In the genomic region with DNA sequence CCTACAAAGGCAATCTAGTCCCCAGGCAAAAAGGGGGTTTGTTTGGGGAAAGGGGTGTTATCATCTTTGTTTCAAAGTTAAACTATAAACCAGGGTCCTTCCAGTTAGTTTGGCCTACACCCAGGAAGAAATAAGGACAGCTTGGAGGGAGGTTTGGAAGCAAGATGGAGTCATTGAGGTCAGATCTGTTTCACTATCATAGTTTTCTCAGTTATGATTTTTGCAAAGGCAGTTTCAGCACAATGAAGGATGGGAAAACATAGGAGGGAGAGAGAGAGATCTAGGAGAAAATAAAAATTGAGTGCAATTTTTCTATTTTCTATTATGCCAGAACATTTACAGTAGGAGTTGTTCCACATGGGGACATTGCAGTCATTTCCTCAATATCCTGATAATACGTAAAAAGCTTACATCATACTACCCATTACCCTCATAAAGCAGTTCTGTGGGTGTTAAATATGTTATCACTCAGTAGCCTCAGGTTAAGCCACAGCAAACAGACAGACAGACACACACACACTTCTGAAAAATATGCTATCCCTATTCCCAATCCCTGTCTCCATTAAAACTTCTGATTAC, we compare ENCODE assay signal across 27 cellular contexts.
DNase-seq lines count a peak whose midpoint lies in the region; ATAC-seq, FAIRE-seq and TF ChIP-seq lines count a peak whose summit lies in the region.
"Had no signal": no experiment of that assay in that cellular context is flagged by ENCODE, and none has a peak within 500 bp of the region (broad histone marks: within the 10 kb centered on the region; RNA-seq: fewer than 3 reads in every experiment).

No MANE protein-coding gene starts in this region.

- H3K9me1 ChIP-seq in K562 (ENCODE audit: control insufficient read depth, insufficient read depth, low read length) = no peaks in the 10 kb centered on the region

- H2AFZ ChIP-seq in GM23338 (peak overlapping the region; percentile 52; the same call in 1 of the 2 replicates), Loucy (ENCODE audit: low read length) (peak overlapping the region; percentile 58), K562 (ENCODE audit: low read depth, low read length) (peak overlapping the region; percentile 71)

- H3K79me2 ChIP-seq in GM23338 (replicated peaks; ENCODE audit: insufficient read depth) (no peaks in the 10 kb centered on the region), Loucy (ENCODE audit: insufficient read depth, low read length) (no peaks in the 10 kb centered on the region), K562 (ENCODE audit: control insufficient read depth, insufficient read depth, low read length) (no peaks in the 10 kb centered on the region)

- in situ Hi-C loops in K562 (cut with MboI) = no loop called here

- no peak for TF ChIP-seq RAD21 in K562 (CRISPR knock-in tag; conservative IDR thresholded peaks at IDR 0.05 in 1 of 2, IDR thresholded peaks at IDR 0.05 in 1 of 2)

- POLR2A ChIA-PET in K562 (lab: Yijun Ruan, JAX) = interaction anchor here (0.6 kb wide), 1 partner anchor 225 kb away, joined by 3 read pairs; no protein-coding TSS in a partner anchor

- H3K27me3 Mint-ChIP-seq in GM23338 (ENCODE audit: insufficient read depth, low read depth, poor library complexity) = no peaks in the 10 kb centered on the region
- H3K27me3 Mint-ChIP-seq in activated T-helper 17 cell treated with anti-CD3 and anti-CD28 coated beads, Interleukin-2, amount 50 U/mL, for 72 hours = no peaks in the 10 kb centered on the region
- no peaks in the 10 kb centered on the region for H3K27me3 Mint-ChIP-seq in activated naive CD8-positive, alpha-beta T cell treated with anti-CD3 and anti-CD28 coated beads, Interleukin-2, amount 50 U/mL, for 24 hours
- H3K27me3 Mint-ChIP-seq: CD4-positive, alpha-beta memory T cell; CD4-positive, CD25-positive, alpha-beta regulatory T cell; CD8-positive, alpha-beta memory T cell had no signal

- H3K9me3 ChIP-seq in Loucy (ENCODE audit: insufficient read depth, low read depth, low read length) = no peaks in the 10 kb centered on the region
- H3K9me3 ChIP-seq in K562 (replicated peaks; ENCODE audit: control insufficient read depth, insufficient read depth, low read depth, low read length) = no peaks in the 10 kb centered on the region
- H3K9me3 ChIP-seq: BE2C, BLaER1 had no signal

- no peak overlapping the region for H3K9ac ChIP-seq in Loucy (ENCODE audit: low read depth, low read length, poor library complexity, severe bottlenecking)
- no peak overlapping the region for H3K9ac ChIP-seq in K562 (ENCODE audit: insufficient read depth in 1 of 2, low read depth in 2 of 2, low read length in 2 of 2)
- H3K9ac ChIP-seq: BLaER1 had no signal

- H3K9me2 ChIP-seq in GM23338 (ENCODE audit: insufficient read depth) (no peaks in the 10 kb centered on the region), Loucy (replicated peaks; ENCODE audit: low read depth, low read length) (no peaks in the 10 kb centered on the region)

- H3K36me3 Mint-ChIP-seq in GM23338 (ENCODE audit: low read depth) = no peaks in the 10 kb centered on the region
- H3K36me3 Mint-ChIP-seq in activated T-helper 17 cell treated with anti-CD3 and anti-CD28 coated beads, Interleukin-2, amount 50 U/mL, for 72 hours (ENCODE audit: low read depth) = no peaks in the 10 kb centered on the region
- H3K36me3 Mint-ChIP-seq in activated naive CD8-positive, alpha-beta T cell treated with anti-CD3 and anti-CD28 coated beads, Interleukin-2, amount 50 U/mL, for 24 hours (ENCODE audit: low read depth) = no peaks in the 10 kb centered on the region
- H3K36me3 Mint-ChIP-seq: CD14-positive monocyte; CD4-positive, alpha-beta memory T cell; CD4-positive, CD25-positive, alpha-beta regulatory T cell; CD8-positive, alpha-beta memory T cell had no signal

- H3K27ac Mint-ChIP-seq in GM23338 = no peak overlapping the region
- no peak overlapping the region for H3K27ac Mint-ChIP-seq in activated T-helper 17 cell treated with anti-CD3 and anti-CD28 coated beads, Interleukin-2, amount 50 U/mL, for 72 hours
- no peak overlapping the region for H3K27ac Mint-ChIP-seq in activated naive CD8-positive, alpha-beta T cell treated with anti-CD3 and anti-CD28 coated beads, Interleukin-2, amount 50 U/mL, for 24 hours
- H3K27ac Mint-ChIP-seq: CD14-positive monocyte; CD4-positive, alpha-beta memory T cell; CD4-positive, CD25-positive, alpha-beta regulatory T cell; CD8-positive, alpha-beta memory T cell had no signal

- intact Hi-C loops in K562 (cut with micrococcal nuclease) = no loop called here

- WGBS in K562 (ENCODE audit: insufficient coverage, low coverage, missing lambda C conversion rate) = 0% methylated on average over 1 of the region's 1 CpG

- no peak for FAIRE-seq in K562 (lab: Jason Lieb, UNC)
- FAIRE-seq: A204.1, GM12878, GM12892, GM18507 had no signal

- H3K9me3 Mint-ChIP-seq in GM23338 = no peaks in the 10 kb centered on the region; the same call in 2 of the 3 replicates
- peaks cover 8% of the 10 kb centered on the region for H3K9me3 Mint-ChIP-seq in activated T-helper 17 cell treated with anti-CD3 and anti-CD28 coated beads, Interleukin-2, amount 50 U/mL, for 72 hours
- no peaks in the 10 kb centered on the region for H3K9me3 Mint-ChIP-seq in activated naive CD8-positive, alpha-beta T cell treated with anti-CD3 and anti-CD28 coated beads, Interleukin-2, amount 50 U/mL, for 24 hours

- H4K20me1 ChIP-seq in GM23338 (replicated peaks; ENCODE audit: insufficient read depth) (no peaks in the 10 kb centered on the region), Loucy (ENCODE audit: insufficient read depth, low read length, poor library complexity, severe bottlenecking) (no peaks in the 10 kb centered on the region), K562 (replicated peaks; ENCODE audit: control insufficient read depth, insufficient read depth, low read length) (no peaks in the 10 kb centered on the region)
- H4K20me1 ChIP-seq: BLaER1 had no signal

- H3K36me3 ChIP-seq in GM23338 (ENCODE audit: insufficient read depth) (no peaks in the 10 kb centered on the region), Loucy (ENCODE audit: insufficient read depth, low read length) (no peaks in the 10 kb centered on the region), K562 (ENCODE audit: control insufficient read depth, insufficient read depth, low read length) (no peaks in the 10 kb centered on the region)
- H3K36me3 ChIP-seq: BE2C, BLaER1 had no signal

- ATAC-seq in GM23338 = no peak
- ATAC-seq in K562 = peak; percentile 32; the same call in 1 of the 3 replicates
- no peak for ATAC-seq in activated T-helper 17 cell treated with anti-CD3 and anti-CD28 coated beads, Interleukin-2, amount 50 U/mL, for 72 hours (replicated peaks)
- ATAC-seq in activated naive CD8-positive, alpha-beta T cell treated with anti-CD3 and anti-CD28 coated beads, Interleukin-2, amount 50 U/mL, for 24 hours = no peak
- ATAC-seq: GM12878 had no signal

- H3K4me1 Mint-ChIP-seq in GM23338 = peaks cover 15% of the 10 kb centered on the region
- no peaks in the 10 kb centered on the region for H3K4me1 Mint-ChIP-seq in activated T-helper 17 cell treated with anti-CD3 and anti-CD28 coated beads, Interleukin-2, amount 50 U/mL, for 72 hours
- no peaks in the 10 kb centered on the region for H3K4me1 Mint-ChIP-seq in activated naive CD8-positive, alpha-beta T cell treated with anti-CD3 and anti-CD28 coated beads, Interleukin-2, amount 50 U/mL, for 24 hours
- H3K4me1 Mint-ChIP-seq: CD14-positive monocyte; CD4-positive, alpha-beta memory T cell; CD4-positive, CD25-positive, alpha-beta regulatory T cell; CD8-positive, alpha-beta memory T cell had no signal

- H3K4me1 ChIP-seq in GM23338 (ENCODE audit: insufficient read depth) (peaks cover 26% of the 10 kb centered on the region), Loucy (ENCODE audit: insufficient read depth, low read length, poor library complexity, severe bottlenecking) (peaks cover 11% of the 10 kb centered on the region), K562 (replicated peaks in 1 of 2; ENCODE audit: control insufficient read depth in 2 of 2, insufficient read depth in 2 of 2, low read length in 2 of 2) (peaks cover 0 to 6% of the 10 kb centered on the region in 2 experiments; a peak in 2 of 5 replicates)
- H3K4me1 ChIP-seq: BLaER1 had no signal

- BruUV-seq in K562 (replicated peaks; lab: Mats Ljungman, UMichigan) = no TSS peak

- CTCF ChIA-PET in K562 (lab: Yijun Ruan, JAX; ENCODE audit: low intra/inter-chr PET ratio) = no interaction called here

- no peak overlapping the region for H3K4me2 ChIP-seq in GM23338
- H3K4me2 ChIP-seq in Loucy (ENCODE audit: low read depth, low read length, poor library complexity, severe bottlenecking) = no peak overlapping the region
- H3K4me2 ChIP-seq in K562 (ENCODE audit: insufficient read depth, low read length) = no peak overlapping the region
- H3K4me2 ChIP-seq: BLaER1 had no signal

- no peak overlapping the region for H3K4me3 Mint-ChIP-seq in GM23338
- no peak overlapping the region for H3K4me3 Mint-ChIP-seq in activated T-helper 17 cell treated with anti-CD3 and anti-CD28 coated beads, Interleukin-2, amount 50 U/mL, for 72 hours
- H3K4me3 Mint-ChIP-seq in activated naive CD8-positive, alpha-beta T cell treated with anti-CD3 and anti-CD28 coated beads, Interleukin-2, amount 50 U/mL, for 24 hours = no peak overlapping the region
- H3K4me3 Mint-ChIP-seq: CD14-positive monocyte; CD4-positive, alpha-beta memory T cell; CD4-positive, CD25-positive, alpha-beta regulatory T cell; CD8-positive, alpha-beta memory T cell had no signal

- no peak for DNase-seq in GM23338 (ENCODE audit: low spot score)
- no peak for DNase-seq in K562 (ENCODE audit: extremely low read depth in 1 of 4, low spot score in 3 of 4)
- no peak for DNase-seq in NCI-H526 (lab: John Stamatoyannopoulos, UW)
- DNase-seq in activated naive CD8-positive, alpha-beta T cell treated with anti-CD3 and anti-CD28 coated beads, Interleukin-2, amount 50 U/mL, for 24 hours = no peak
- DNase-seq: 8988T; ACHN; BE2C; C1 segment of cervical spinal cord; CD4-positive, alpha-beta memory T cell; CD4-positive, CD25-positive, alpha-beta regulatory T cell; CD8-positive, alpha-beta memory T cell; COR-L47; DMS 273 treated with DMSO at 0.1 percent for 48 hours; DMS153; DMS53; DMS79; DND-41; EL; GDM1 had no signal

- H3K4me3 ChIP-seq in GM23338 = no peak overlapping the region
- H3K4me3 ChIP-seq in Loucy (ENCODE audit: low read length, poor library complexity, severe bottlenecking) = no peak overlapping the region
- no peak overlapping the region for H3K4me3 ChIP-seq in K562
- H3K4me3 ChIP-seq: BLaER1, GM12878 had no signal

- H3F3A ChIP-seq in GM23338 (replicated peaks; ENCODE audit: low read depth) = no peaks in the 10 kb centered on the region
- H3F3A ChIP-seq in Loucy (ENCODE audit: low read depth) = no peaks in the 10 kb centered on the region

- TF ChIP-seq EP300 in K562 (IDR thresholded peaks at IDR 0.05; ENCODE audit: low read length) = no peak

- H3K27me3 ChIP-seq in GM23338 (ENCODE audit: insufficient read depth) (no peaks in the 10 kb centered on the region), Loucy (ENCODE audit: insufficient read depth, low read length, poor library complexity, severe bottlenecking) (no peaks in the 10 kb centered on the region), K562 (ENCODE audit: control insufficient read depth in 2 of 2, insufficient read depth in 2 of 2, low read length in 2 of 2) (no peaks in the 10 kb centered on the region)
- H3K27me3 ChIP-seq: BE2C, BLaER1 had no signal

- TF ChIP-seq POLR2A in K562 (conservative IDR thresholded peaks at IDR 0.05) = no peak

- TF ChIP-seq CTCF in GM23338 (conservative IDR thresholded peaks at IDR 0.05; ENCODE audit: low read depth in 2 of 2) (no peak), Loucy (conservative IDR thresholded peaks at IDR 0.05; ENCODE audit: low read length) (no peak), K562 (IDR thresholded peaks at IDR 0.05 in 2 of 3, conservative IDR thresholded peaks at IDR 0.05 in 1 of 3; ENCODE audit: insufficient read depth in 2 of 3, low read depth in 1 of 3, low read length in 3 of 3) (no peak)

- H3K27ac ChIP-seq in GM23338 (ENCODE audit: low read depth) (no peak overlapping the region), K562 (ENCODE audit: extremely low read depth, low read depth, low read length) (peak overlapping the region; percentile 26; the same call in 1 of the 3 replicates)
- H3K27ac ChIP-seq: BLaER1 had no signal
